In the genomic region with DNA sequence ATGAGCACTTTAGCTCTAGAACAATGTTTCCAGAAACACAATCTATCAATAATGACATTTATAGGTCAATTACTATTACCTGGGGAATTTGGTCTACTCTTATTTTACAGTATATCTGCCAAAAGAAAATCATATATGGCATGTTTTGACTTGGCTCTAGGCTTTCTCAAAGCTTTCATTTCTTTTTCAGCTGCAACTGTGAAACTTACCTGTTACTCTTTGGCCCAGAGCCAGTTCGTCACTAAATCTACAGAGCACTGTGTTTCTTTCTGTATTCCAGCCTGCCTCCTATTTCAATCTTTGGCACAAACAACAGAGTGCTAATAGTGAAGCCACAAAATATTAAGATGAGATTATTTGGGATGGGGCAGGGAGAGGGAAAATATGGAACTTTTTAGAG, we compare ENCODE assay signal across 28 cellular contexts.
"Had no signal": no experiment of that assay in that cellular context is flagged by ENCODE, and none has a peak within 500 bp of the region (broad histone marks: within the 10 kb centered on the region; RNA-seq: fewer than 3 reads in every experiment).

No MANE protein-coding gene starts in this region.

- DNase-seq: activated CD8-positive, alpha-beta memory T cell treated with anti-CD3 and anti-CD28 coated beads, Interleukin-2, amount 10 ng/mL, durations not matched to agents 7 days and 5 days; activated CD8-positive, alpha-beta T cell treated with anti-CD3 and anti-CD28 coated beads, Interleukin-2, amount 10 ng/mL, durations not matched to agents 7 days and 5 days; activated T-cell treated with anti-CD3 and anti-CD28 coated beads, Interleukin-2, amount 50 U/mL, for 48 hours; cerebellar nuclear complex; colonic mucosa; effector CD8-positive, alpha-beta T cell; foreskin melanocyte; islet precursor cell; left cardiac atrium; naive B cell; nucleus accumbens; pancreas; psoas muscle; stimulated activated CD4-positive, alpha-beta T cell treated with anti-CD3 and anti-CD28 coated beads, Interleukin-1b, Interleukin-23, amount 100 ng/mL, for 48 hours; stimulated activated CD4-positive, alpha-beta T cell treated with anti-CD3 and anti-CD28 coated beads, Interleukin-4, amount 100 ng/mL, for 4 hours; stimulated activated CD8-positive, alpha-beta memory T cell treated with anti-CD3 and anti-CD28 coated beads, Interleukin-4, amount 100 ng/mL, for 48 hours; stimulated activated naive CD8-positive, alpha-beta T cell treated with anti-CD3 and anti-CD28 coated beads, Interleukin-15, amount 100 ng/mL, for 72 hours; substantia nigra; T-helper 2 cell; upper lobe of left lung had no signal

- H3K9me3 Mint-ChIP-seq: activated naive CD4-positive, alpha-beta T cell treated with anti-CD3 and anti-CD28 coated beads, Interleukin-2, amount 50 U/mL, for 72 hours; activated T-helper 2 cell treated with anti-CD3 and anti-CD28 coated beads, Interferon-gamma antibody, Interleukin-2, Interleukin-4, amounts not matched to agents 10 μg/mL and 5 μg/mL and 100 μg/mL, durations not matched to agents 14 hours and 24 hours and 36 hours; stimulated activated naive CD8-positive, alpha-beta T cell treated with anti-CD3 and anti-CD28 coated beads, Interleukin-15, amount 100 ng/mL, for 72 hours had no signal

- H3K27me3 ChIP-seq: colonic mucosa, pancreas, upper lobe of left lung, vagina had no signal

- H3K4me1 ChIP-seq: colonic mucosa, pancreas, psoas muscle, upper lobe of left lung had no signal

- H3K4me2 ChIP-seq: smooth muscle cell had no signal

- H3K4me3 ChIP-seq: colonic mucosa, pancreas, psoas muscle, smooth muscle cell, upper lobe of left lung, vagina had no signal

- H3K9me3 ChIP-seq: colonic mucosa, pancreas, psoas muscle, upper lobe of left lung, vagina had no signal

- H3K27ac Mint-ChIP-seq: activated CD8-positive, alpha-beta memory T cell treated with anti-CD3 and anti-CD28 coated beads, Interleukin-2, amount 10 ng/mL, durations not matched to agents 7 days and 5 days; activated CD8-positive, alpha-beta T cell treated with anti-CD3 and anti-CD28 coated beads, Interleukin-2, amount 10 ng/mL, durations not matched to agents 7 days and 5 days; activated naive CD4-positive, alpha-beta T cell treated with anti-CD3 and anti-CD28 coated beads, Interleukin-2, amount 50 U/mL, for 72 hours; activated T-helper 2 cell treated with anti-CD3 and anti-CD28 coated beads, Interferon-gamma antibody, Interleukin-2, Interleukin-4, amounts not matched to agents 10 μg/mL and 5 μg/mL and 100 μg/mL, durations not matched to agents 14 hours and 24 hours and 36 hours; naive B cell; stimulated activated memory B cell treated with anti-CD40 and anti-IgM and Interleukin-4, amounts not matched to agents 10 μg/mL and 1 μg/mL and 100 μg/mL, for 72 hours; stimulated activated naive CD8-positive, alpha-beta T cell treated with anti-CD3 and anti-CD28 coated beads, Interleukin-15, amount 100 ng/mL, for 72 hours; WTC11 had no signal

- FAIRE-seq: pancreas had no signal

- ATAC-seq: activated CD8-positive, alpha-beta memory T cell treated with anti-CD3 and anti-CD28 coated beads, Interleukin-2, amount 10 ng/mL, durations not matched to agents 7 days and 5 days; activated CD8-positive, alpha-beta T cell treated with anti-CD3 and anti-CD28 coated beads, Interleukin-2, amount 10 ng/mL, durations not matched to agents 7 days and 5 days; activated naive CD4-positive, alpha-beta T cell treated with anti-CD3 and anti-CD28 coated beads, Interleukin-2, amount 50 U/mL, for 72 hours; left cardiac atrium; pancreas; stimulated activated memory B cell treated with anti-CD40 and anti-IgM and Interleukin-4, amounts not matched to agents 10 μg/mL and 1 μg/mL and 100 μg/mL, for 72 hours; stimulated activated naive CD8-positive, alpha-beta T cell treated with anti-CD3 and anti-CD28 coated beads, Interleukin-15, amount 100 ng/mL, for 72 hours had no signal

- H3K27ac ChIP-seq: colonic mucosa, pancreas, psoas muscle, upper lobe of left lung, vagina had no signal

- H3K27me3 Mint-ChIP-seq: stimulated activated memory B cell treated with anti-CD40 and anti-IgM and Interleukin-4, amounts not matched to agents 10 μg/mL and 1 μg/mL and 100 μg/mL, for 72 hours; stimulated activated naive CD8-positive, alpha-beta T cell treated with anti-CD3 and anti-CD28 coated beads, Interleukin-15, amount 100 ng/mL, for 72 hours had no signal

- H3K36me3 Mint-ChIP-seq: activated CD8-positive, alpha-beta memory T cell treated with anti-CD3 and anti-CD28 coated beads, Interleukin-2, amount 10 ng/mL, durations not matched to agents 7 days and 5 days; activated naive CD4-positive, alpha-beta T cell treated with anti-CD3 and anti-CD28 coated beads, Interleukin-2, amount 50 U/mL, for 72 hours; mesothelial cell of epicardium; naive B cell; stimulated activated memory B cell treated with anti-CD40 and anti-IgM and Interleukin-4, amounts not matched to agents 10 μg/mL and 1 μg/mL and 100 μg/mL, for 72 hours had no signal

- H3K4me3 Mint-ChIP-seq: activated CD8-positive, alpha-beta memory T cell treated with anti-CD3 and anti-CD28 coated beads, Interleukin-2, amount 10 ng/mL, durations not matched to agents 7 days and 5 days; activated CD8-positive, alpha-beta T cell treated with anti-CD3 and anti-CD28 coated beads, Interleukin-2, amount 10 ng/mL, durations not matched to agents 7 days and 5 days; mesothelial cell of epicardium; naive B cell; neural crest cell; stimulated activated memory B cell treated with anti-CD40 and anti-IgM and Interleukin-4, amounts not matched to agents 10 μg/mL and 1 μg/mL and 100 μg/mL, for 72 hours; stimulated activated naive CD8-positive, alpha-beta T cell treated with anti-CD3 and anti-CD28 coated beads, Interleukin-15, amount 100 ng/mL, for 72 hours; WTC11 had no signal

- H3K36me3 ChIP-seq: colonic mucosa, pancreas, upper lobe of left lung, vagina had no signal

- H3K4me1 Mint-ChIP-seq: activated CD8-positive, alpha-beta memory T cell treated with anti-CD3 and anti-CD28 coated beads, Interleukin-2, amount 10 ng/mL, durations not matched to agents 7 days and 5 days; naive B cell; neural crest cell; stimulated activated memory B cell treated with anti-CD40 and anti-IgM and Interleukin-4, amounts not matched to agents 10 μg/mL and 1 μg/mL and 100 μg/mL, for 72 hours; stimulated activated naive CD8-positive, alpha-beta T cell treated with anti-CD3 and anti-CD28 coated beads, Interleukin-15, amount 100 ng/mL, for 72 hours; WTC11 had no signal
